ENCODE assay signal across 12 cellular contexts in genomic region chr1:93876284-93876683, GRCh38. TPM values are rescaled to one million over a fixed set of nuclear protein-coding genes. Genes with fewer than 3 reads are reported as not detected.
DNase-seq lines count a peak whose midpoint lies in the region; ATAC-seq, FAIRE-seq and TF ChIP-seq lines count a peak whose summit lies in the region.
"Had no signal": no experiment of that assay in that cellular context is flagged by ENCODE, and none has a peak within 500 bp of the region (broad histone marks: within the 10 kb centered on the region; RNA-seq: fewer than 3 reads in every experiment).

No MANE protein-coding gene starts in this region.

- H3K36me3 Mint-ChIP-seq in Calu3 (ENCODE audit: insufficient read depth, unreplicated experiment) (peaks cover 73% of the 10 kb centered on the region), astrocyte (ENCODE audit: low read depth, unreplicated experiment) (peaks cover 5% of the 10 kb centered on the region), nephron progenitor cell (ENCODE audit: low read depth) (peaks cover 47% of the 10 kb centered on the region)

- H3K4me3 Mint-ChIP-seq in Calu3 (ENCODE audit: low read depth, unreplicated experiment) (peak overlapping the region; percentile 74), astrocyte (ENCODE audit: unreplicated experiment) (no peak overlapping the region), nephron progenitor cell (peak overlapping the region; percentile 90)

- H2AFZ ChIP-seq in KMS-11 (ENCODE audit: low read depth) (no peak overlapping the region), astrocyte (ENCODE audit: low read depth, low read length) (no peak overlapping the region)

- in situ Hi-C loops in G401 (cut with HindIII; ENCODE audit: low sequenced_read_pairs), result no loop called here

- intact Hi-C loops in Calu3 (cut with micrococcal nuclease; ENCODE audit: unreplicated experiment), result no loop called here

- H3K27me3 ChIP-seq in KMS-11 (ENCODE audit: insufficient read depth, low read depth) (no peaks in the 10 kb centered on the region), astrocyte (ENCODE audit: insufficient read depth, low read length) (no peaks in the 10 kb centered on the region)
- H3K27me3 ChIP-seq: right atrium auricular region had no signal

- CTCF ChIA-PET in Calu3 (lab: Charles Lee), result no interaction called here

- H3K79me2 ChIP-seq in KMS-11 (ENCODE audit: insufficient read depth, low read depth) (peaks cover 30% of the 10 kb centered on the region), astrocyte (ENCODE audit: insufficient read depth, low read length) (peaks cover 47% of the 10 kb centered on the region)

- H3K4me2 ChIP-seq in KMS-11 (peak overlapping the region; percentile 60), astrocyte (ENCODE audit: low read length) (peak overlapping the region; percentile 39)

- H3K9ac ChIP-seq in KMS-11 (no peak overlapping the region), astrocyte (ENCODE audit: low read length) (no peak overlapping the region)

- TF ChIP-seq CTCF in Calu3 (IDR thresholded peaks at IDR 0.05; ENCODE audit: unreplicated experiment) (no peak), KMS-11 (conservative IDR thresholded peaks at IDR 0.05; ENCODE audit: low read depth, low read length) (no peak), astrocyte (IDR thresholded peaks at IDR 0.05; ENCODE audit: insufficient read depth, low read depth, low read length) (no peak), nephron progenitor cell (IDR thresholded peaks at IDR 0.05) (no peak)

- H3K4me3 ChIP-seq in KMS-11 (IDR thresholded peaks at IDR 0.05; ENCODE audit: insufficient read depth, low read depth, low read length), result no peak overlapping the region
- no peak overlapping the region for H3K4me3 ChIP-seq in astrocyte (ENCODE audit: insufficient read depth, low read depth, low read length)
- H3K4me3 ChIP-seq: lower lobe of right lung, right atrium auricular region had no signal

- H3K9me3 Mint-ChIP-seq in Calu3 (ENCODE audit: low read depth, unreplicated experiment) (no peaks in the 10 kb centered on the region), astrocyte (ENCODE audit: unreplicated experiment) (no peaks in the 10 kb centered on the region), nephron progenitor cell (no peaks in the 10 kb centered on the region)

- FAIRE-seq in astrocyte (lab: Jason Lieb, UNC), result no peak
- FAIRE-seq: urothelium cell line had no signal

- H3K27ac ChIP-seq in KMS-11, result no peak overlapping the region
- no peak overlapping the region for H3K27ac ChIP-seq in astrocyte (ENCODE audit: low read depth, low read length)
- H3K27ac ChIP-seq: lower lobe of right lung, right atrium auricular region had no signal

- H3K4me1 ChIP-seq in KMS-11 (ENCODE audit: low read depth, poor library complexity, severe bottlenecking) (peaks cover 25% of the 10 kb centered on the region), astrocyte (ENCODE audit: insufficient read depth, low read length) (peaks cover 8% of the 10 kb centered on the region)

- ATAC-seq in HG03097 (IDR thresholded peaks at IDR 0.05; ENCODE audit: low FRiP score, unreplicated experiment), result no peak
- ATAC-seq: lower lobe of right lung had no signal

- H3K27me3 Mint-ChIP-seq in Calu3 (ENCODE audit: unreplicated experiment) (no peaks in the 10 kb centered on the region), astrocyte (ENCODE audit: low read depth, unreplicated experiment) (no peaks in the 10 kb centered on the region), nephron progenitor cell (ENCODE audit: low read depth, poor library complexity) (no peaks in the 10 kb centered on the region)

- no peaks in the 10 kb centered on the region for H3K36me3 ChIP-seq in KMS-11 (ENCODE audit: insufficient read depth)
- peaks cover 53% of the 10 kb centered on the region for H3K36me3 ChIP-seq in astrocyte (ENCODE audit: insufficient read depth, low read length)

- DNase-seq in Calu3 (no peak), astrocyte (ENCODE audit: low read depth) (no peak), nephron progenitor cell (no peak), NCI-H446 (lab: John Stamatoyannopoulos, UW) (no peak), G401 (ENCODE audit: low spot score) (no peak)
- DNase-seq: lower lobe of right lung; NCI-H187; NK-92 treated with Interleukin-12 subunit alpha and Interleukin-12 subunit beta, amount 100 ng/mL, for 24 hours had no signal

- no TSS peak for BruUV-seq in Calu3 (replicated peaks; lab: Mats Ljungman, UMichigan)

- peaks cover 47% of the 10 kb centered on the region for H3K4me1 Mint-ChIP-seq in Calu3 (ENCODE audit: low read depth, unreplicated experiment)
- H3K4me1 Mint-ChIP-seq in astrocyte (ENCODE audit: low read depth, unreplicated experiment), result peaks cover 3% of the 10 kb centered on the region
- H3K4me1 Mint-ChIP-seq in nephron progenitor cell, result peaks cover 33% of the 10 kb centered on the region

- H3K9me3 ChIP-seq in astrocyte (ENCODE audit: insufficient read depth, low read depth, low read length), result no peaks in the 10 kb centered on the region
- H3K9me3 ChIP-seq: lower lobe of right lung, right atrium auricular region had no signal

- H4K20me1 ChIP-seq in KMS-11 (ENCODE audit: insufficient read depth) (no peaks in the 10 kb centered on the region), astrocyte (ENCODE audit: insufficient read depth, low read length) (peaks cover 44% of the 10 kb centered on the region)

- H3K27ac Mint-ChIP-seq in Calu3 (ENCODE audit: unreplicated experiment) (peak overlapping the region; percentile 20), astrocyte (ENCODE audit: unreplicated experiment) (no peak overlapping the region), nephron progenitor cell (no peak overlapping the region)

RNA-seq across cellular contexts. Expression of gene DNTTIP2, which starts 2.7 kb away (rescaled TPM):
- 71.8 and 76.7 TPM in 2 replicates for total RNA-seq in Calu3 (2022)
- total RNA-seq in astrocyte, result 47.5 and 55.3 TPM in 2 replicates
- total RNA-seq in G401 (2014; rRNA removed; shearing (Covaris generic)), result 16.7 and 24.8 TPM in 2 replicates

RNA-seq across cellular contexts. Expression of gene GCLM, which starts 32.9 kb away (rescaled TPM):
- total RNA-seq in Calu3 (2022) (20.2 and 20.9 TPM in 2 replicates), astrocyte (27.5 TPM in 2 replicates)
- total RNA-seq in G401 (2014; rRNA removed; shearing (Covaris generic)), result 15.6 and 33.7 TPM in 2 replicates
